ENCODE assay signal across 1 cellular context in genomic region chr12:63714409-63714808, GRCh38. TPM values are rescaled to one million over a fixed set of nuclear protein-coding genes. Genes with fewer than 3 reads are reported as not detected.
"Had no signal": no experiment of that assay in that cellular context is flagged by ENCODE, and none has a peak within 500 bp of the region (broad histone marks: within the 10 kb centered on the region; RNA-seq: fewer than 3 reads in every experiment).

No MANE protein-coding gene starts in this region.

RNA-seq across cellular contexts. Expression of gene DPY19L2, which starts 46.1 kb away (rescaled TPM):
- polyA plus RNA-seq: IgD-negative memory B cell had no signal
